Comparison of ENCODE assay signal across 23 cellular contexts in genomic region chr20:49478754-49479689, GRCh38. TPM values are rescaled to one million over a fixed set of nuclear protein-coding genes. Genes with fewer than 3 reads are reported as not detected.
"Had no signal": no experiment of that assay in that cellular context is flagged by ENCODE, and none has a peak within 500 bp of the region (broad histone marks: within the 10 kb centered on the region; RNA-seq: fewer than 3 reads in every experiment).

No MANE protein-coding gene starts in this region.

- H3K4me2 ChIP-seq: smooth muscle cell had no signal

- H3K27ac ChIP-seq: left ventricle myocardium inferior, prostate gland, SK-N-MC, suprapubic skin had no signal

- DNase-seq: activated CD4-positive, alpha-beta T cell treated with anti-CD3 and anti-CD28 coated beads for 36 hours; activated CD8-positive, alpha-beta T cell treated with anti-CD3 and anti-CD28 coated beads for 36 hours; activated effector memory CD4-positive, alpha-beta T cell treated with anti-CD3 and anti-CD28 coated beads, Interleukin-2, amount 50 U/mL, for 16 hours; activated T-cell treated with anti-CD3 and anti-CD28 coated beads, Interleukin-2, amount 50 U/mL, for 48 hours; amniotic stem cell; erythroblast; kidney; left ventricle myocardium inferior; mucosa of descending colon; naive thymus-derived CD8-positive, alpha-beta T cell; occipital lobe; right cardiac atrium; stimulated activated CD4-positive, alpha-beta T cell treated with anti-CD3 and anti-CD28 coated beads, Interleukin-4, amount 100 ng/mL, for 4 hours; stimulated activated CD8-positive, alpha-beta memory T cell treated with anti-CD3 and anti-CD28 coated beads, Interleukin-4, amount 100 ng/mL, for 48 hours; stimulated activated naive CD4-positive, alpha-beta T cell treated with Interleukin-2 at 50 U/mL for 16 hours had no signal

- H3K4me3 Mint-ChIP-seq: activated CD4-positive, alpha-beta T cell treated with anti-CD3 and anti-CD28 coated beads for 36 hours; activated CD8-positive, alpha-beta T cell treated with anti-CD3 and anti-CD28 coated beads for 36 hours; activated naive CD8-positive, alpha-beta T cell; dendritic cell treated with granulocyte-macrophage colony-stimulating factor and Interleukin-4, amounts not matched to agents 40 ng/mL and 50 ng/mL, for 4 days; memory B cell; naive thymus-derived CD8-positive, alpha-beta T cell had no signal

- H3K4me1 Mint-ChIP-seq: activated CD4-positive, alpha-beta T cell treated with anti-CD3 and anti-CD28 coated beads for 36 hours had no signal

- FAIRE-seq: kidney had no signal

- H3K36me3 ChIP-seq: left ventricle myocardium inferior, prostate gland, suprapubic skin had no signal

- H3K9me3 Mint-ChIP-seq: activated CD8-positive, alpha-beta T cell treated with anti-CD3 and anti-CD28 coated beads for 36 hours; dendritic cell treated with granulocyte-macrophage colony-stimulating factor and Interleukin-4, amounts not matched to agents 40 ng/mL and 50 ng/mL, for 4 days had no signal

- ATAC-seq: activated CD4-positive, alpha-beta T cell treated with anti-CD3 and anti-CD28 coated beads for 36 hours; activated CD8-positive, alpha-beta T cell treated with anti-CD3 and anti-CD28 coated beads for 36 hours; mucosa of descending colon; naive thymus-derived CD8-positive, alpha-beta T cell; right cardiac atrium had no signal

- H3K4me3 ChIP-seq: left ventricle myocardium inferior, mucosa of descending colon, prostate gland, SK-N-MC, smooth muscle cell, suprapubic skin had no signal

- H3K36me3 Mint-ChIP-seq: activated naive CD8-positive, alpha-beta T cell had no signal

- H3K9me3 ChIP-seq: left ventricle myocardium inferior, mucosa of descending colon, prostate gland, suprapubic skin had no signal

- H3K27ac Mint-ChIP-seq: activated CD4-positive, alpha-beta T cell treated with anti-CD3 and anti-CD28 coated beads for 36 hours; activated CD8-positive, alpha-beta T cell treated with anti-CD3 and anti-CD28 coated beads for 36 hours; activated naive CD8-positive, alpha-beta T cell; dendritic cell treated with granulocyte-macrophage colony-stimulating factor and Interleukin-4, amounts not matched to agents 40 ng/mL and 50 ng/mL, for 4 days; memory B cell had no signal

RNA-seq across cellular contexts. Expression of gene KCNB1, which starts 3.4 kb away (rescaled TPM):
- total RNA-seq: activated CD4-positive, alpha-beta T cell treated with anti-CD3 and anti-CD28 coated beads for 36 hours; activated CD8-positive, alpha-beta T cell treated with anti-CD3 and anti-CD28 coated beads for 36 hours; glomerular endothelial cell; smooth muscle cell had no signal
- polyA plus RNA-seq: naive thymus-derived CD8-positive, alpha-beta T cell; smooth muscle cell had no signal
